In genomic region chr7:143463556-143463955, GRCh38 we compare ENCODE assay signal across 26 cellular contexts. TPM values are rescaled to one million over a fixed set of nuclear protein-coding genes. Genes with fewer than 3 reads are reported as not detected.
"Had no signal": no experiment of that assay in that cellular context is flagged by ENCODE, and none has a peak within 500 bp of the region (broad histone marks: within the 10 kb centered on the region; RNA-seq: fewer than 3 reads in every experiment).

No MANE protein-coding gene starts in this region.

- H3K36me3 ChIP-seq: adrenal gland, breast epithelium, gastroesophageal sphincter, heart left ventricle, left ventricle myocardium inferior, right lobe of liver had no signal

- DNase-seq: activated CD4-positive, alpha-beta T cell treated with anti-CD3 and anti-CD28 coated beads, Interleukin-2, amount 50 U/mL, for 4 hours; activated CD4-positive, CD25-positive, alpha-beta regulatory T cell treated with anti-CD3 and anti-CD28 coated beads, Interleukin-2, amount 50 U/mL, for 72 hours; activated gamma-delta T cell; adrenal gland; heart left ventricle; left ventricle myocardium inferior; mammary epithelial cell; mucosa of descending colon; naive B cell; right lobe of liver; stimulated activated CD4-positive, alpha-beta T cell treated with anti-CD3 and anti-CD28 coated beads, Interleukin-4, amount 100 ng/mL, for 1 hour; stimulated activated naive CD8-positive, alpha-beta T cell treated with anti-CD3 and anti-CD28 coated beads, Interleukin-15, amount 100 ng/mL, for 72 hours; T-cell had no signal

- H3K9me3 ChIP-seq: adrenal gland, breast epithelium, gastroesophageal sphincter, mucosa of descending colon, right lobe of liver had no signal

- H3K4me1 ChIP-seq: adrenal gland, breast epithelium, gastroesophageal sphincter, left ventricle myocardium inferior, right lobe of liver had no signal

- H3K27me3 ChIP-seq: adrenal gland, breast epithelium, gastroesophageal sphincter, heart left ventricle, right lobe of liver had no signal

- H3K27ac ChIP-seq: adrenal gland, breast epithelium, coronary artery, gastroesophageal sphincter, heart left ventricle, left ventricle myocardium inferior, right lobe of liver, VCaP had no signal

- H3K4me3 ChIP-seq: adrenal gland, breast epithelium, coronary artery, gastroesophageal sphincter, heart left ventricle, left ventricle myocardium inferior, mucosa of descending colon, right lobe of liver, smooth muscle cell had no signal

RNA-seq across cellular contexts. Expression of gene TAS2R41, which starts 14.1 kb away (rescaled TPM):
- total RNA-seq: activated naive CD4-positive, alpha-beta T cell treated with anti-CD3 and anti-CD28 coated beads, Interleukin-2, amount 50 U/mL, for 72 hours; astrocyte; gastroesophageal sphincter; heart left ventricle; kidney epithelial cell; left ventricle myocardium inferior; mammary epithelial cell; neural crest cell; osteoblast; right lobe of liver; smooth muscle cell; temporal lobe; ureter had no signal
- polyA plus RNA-seq: adrenal gland, esophagus, heart left ventricle, mammary epithelial cell, smooth muscle cell had no signal

RNA-seq across cellular contexts. Expression of gene TAS2R60, which starts 20.3 kb away (rescaled TPM):
- total RNA-seq: activated naive CD4-positive, alpha-beta T cell treated with anti-CD3 and anti-CD28 coated beads, Interleukin-2, amount 50 U/mL, for 72 hours; astrocyte; heart left ventricle; kidney epithelial cell; left ventricle myocardium inferior; neural crest cell; osteoblast; smooth muscle cell had no signal
- polyA plus RNA-seq: adrenal gland, esophagus, heart left ventricle, mammary epithelial cell, smooth muscle cell had no signal

RNA-seq across cellular contexts. Expression of gene EPHA1, which starts 54.9 kb away (rescaled TPM):
- total RNA-seq: left ventricle myocardium inferior, neural crest cell, osteoblast had no signal
